Comparison of ENCODE assay signal across 8 cellular contexts in genomic region chr1:150979007-150979722, GRCh38. TPM values are rescaled to one million over a fixed set of nuclear protein-coding genes. Genes with fewer than 3 reads are reported as not detected.
DNase-seq lines count a peak whose midpoint lies in the region; ATAC-seq and TF ChIP-seq lines count a peak whose summit lies in the region.

No MANE protein-coding gene starts in this region.

- H3K4me1 Mint-ChIP-seq in activated T-helper 17 cell treated with anti-CD3 and anti-CD28 coated beads, Interleukin-2, amount 50 U/mL, for 72 hours, result peaks cover 11% of the 10 kb centered on the region

- no peaks in the 10 kb centered on the region for H3K36me3 ChIP-seq in stomach smooth muscle (ENCODE audit: control insufficient read depth in 2 of 2, insufficient read depth in 2 of 2, low read length in 2 of 2)

- H3K4me3 ChIP-seq in LNCaP clone FGC (ENCODE audit: low read depth, low read length), result no peak overlapping the region
- H3K4me3 ChIP-seq in fibroblast of villous mesenchyme (ENCODE audit: low read depth, low read length), result no peak overlapping the region
- peak overlapping the region in 1 of 2 donors; percentile 47 for H3K4me3 ChIP-seq in stomach smooth muscle (ENCODE audit: low read length in 2 of 2)

- H3K4me3 Mint-ChIP-seq in activated T-helper 17 cell treated with anti-CD3 and anti-CD28 coated beads, Interleukin-2, amount 50 U/mL, for 72 hours, result peak overlapping the region; percentile 45

- H3K36me3 Mint-ChIP-seq in activated T-helper 17 cell treated with anti-CD3 and anti-CD28 coated beads, Interleukin-2, amount 50 U/mL, for 72 hours (ENCODE audit: low read depth), result no peaks in the 10 kb centered on the region

- no peaks in the 10 kb centered on the region for H3K9me3 ChIP-seq in stomach smooth muscle (ENCODE audit: control insufficient read depth in 2 of 2, low read length in 2 of 2)

- peak; percentile 100 for TF ChIP-seq CTCF in LNCaP clone FGC (IDR thresholded peaks at IDR 0.05; ENCODE audit: control insufficient read depth, extremely low read depth, insufficient read depth)
- TF ChIP-seq CTCF in fibroblast of villous mesenchyme (IDR thresholded peaks at IDR 0.05; ENCODE audit: insufficient read depth, low read depth, low read length), result peak; percentile 100

- peaks cover 11% of the 10 kb centered on the region for H3K4me1 ChIP-seq in stomach smooth muscle (ENCODE audit: control insufficient read depth, insufficient read depth, low read length)

- no peaks in the 10 kb centered on the region for H3K27me3 Mint-ChIP-seq in activated T-helper 17 cell treated with anti-CD3 and anti-CD28 coated beads, Interleukin-2, amount 50 U/mL, for 72 hours

- no peaks in the 10 kb centered on the region for H3K27me3 ChIP-seq in stomach smooth muscle (ENCODE audit: control insufficient read depth in 1 of 2, insufficient read depth in 2 of 2, low read length in 2 of 2)

- peak; percentile 41; the same call in 1 of the 2 replicates for TF ChIP-seq POLR2A in Raji (IDR thresholded peaks at IDR 0.05; ENCODE audit: insufficient read depth, low read depth, low read length)

- H3K27ac ChIP-seq in stomach smooth muscle (ENCODE audit: low read length), result peak overlapping the region; percentile 41

- H3K27ac Mint-ChIP-seq in activated T-helper 17 cell treated with anti-CD3 and anti-CD28 coated beads, Interleukin-2, amount 50 U/mL, for 72 hours, result no peak overlapping the region

- ATAC-seq in GM19035 (IDR thresholded peaks at IDR 0.05; ENCODE audit: unreplicated experiment), result peak; percentile 44
- ATAC-seq in activated T-helper 17 cell treated with anti-CD3 and anti-CD28 coated beads, Interleukin-2, amount 50 U/mL, for 72 hours (replicated peaks), result peak; percentile 44

- no peaks in the 10 kb centered on the region for H3K9me3 Mint-ChIP-seq in activated T-helper 17 cell treated with anti-CD3 and anti-CD28 coated beads, Interleukin-2, amount 50 U/mL, for 72 hours

- DNase-seq in AG08395 (ENCODE audit: low spot score), result peak; percentile 92
- peak; percentile 69 for DNase-seq in LNCaP clone FGC (ENCODE audit: low read depth)
- DNase-seq in fibroblast of villous mesenchyme (ENCODE audit: low read depth), result peak; percentile 91
- peak; percentile 35 for DNase-seq in non-pigmented ciliary epithelial cell (ENCODE audit: low read depth)

- H3K9ac ChIP-seq in stomach smooth muscle (ENCODE audit: low read length in 2 of 2), result peak overlapping the region; percentile 42 to 55

RNA-seq across cellular contexts. Expression of gene ANXA9, which starts 2.9 kb away (rescaled TPM):
- total RNA-seq in activated T-helper 17 cell treated with anti-CD3 and anti-CD28 coated beads, Interleukin-2, amount 50 U/mL, for 72 hours, result under 1 TPM; 0.19 to 0.30 TPM
- 0.32 and 0.86 TPM in 2 replicates for total RNA-seq in fibroblast of villous mesenchyme

RNA-seq across cellular contexts. Expression of gene CERS2, which starts 4.5 kb away (rescaled TPM):
- total RNA-seq in activated T-helper 17 cell treated with anti-CD3 and anti-CD28 coated beads, Interleukin-2, amount 50 U/mL, for 72 hours, result 100 to 1,000 TPM; 114 to 212 TPM
- 89.9 and 142 TPM in 2 replicates for total RNA-seq in fibroblast of villous mesenchyme

RNA-seq across cellular contexts. Expression of gene MINDY1, which starts 27.5 kb away (rescaled TPM):
- total RNA-seq in activated T-helper 17 cell treated with anti-CD3 and anti-CD28 coated beads, Interleukin-2, amount 50 U/mL, for 72 hours, result 10 to 100 TPM; 10.9 to 22.6 TPM
- 10.8 and 11.0 TPM in 2 replicates for total RNA-seq in fibroblast of villous mesenchyme

RNA-seq across cellular contexts. Expression of gene PRUNE1, which starts 29.1 kb away (rescaled TPM):
- 10 to 100 TPM; 12.5 to 15.3 TPM for total RNA-seq in activated T-helper 17 cell treated with anti-CD3 and anti-CD28 coated beads, Interleukin-2, amount 50 U/mL, for 72 hours
- total RNA-seq in fibroblast of villous mesenchyme, result 9.7 and 12.1 TPM in 2 replicates

RNA-seq across cellular contexts. Expression of gene SETDB1, which starts 53.0 kb away (rescaled TPM):
- total RNA-seq in activated T-helper 17 cell treated with anti-CD3 and anti-CD28 coated beads, Interleukin-2, amount 50 U/mL, for 72 hours, result 10 to 100 TPM; 49.3 to 74.3 TPM
- total RNA-seq in fibroblast of villous mesenchyme, result 26.1 and 34.1 TPM in 2 replicates

Comparison
In these comparisons a context has a peak if more than half of its experiments do, and no peak if none do; other contexts are left out.
1. DNase-seq: peak in every context shown above with its lines; median percentile 92 in AG08395; 91 in fibroblast of villous mesenchyme; 69 in LNCaP clone FGC; 35 in non-pigmented ciliary epithelial cell.